ENCODE assay signal across 8 cellular contexts in the genomic region with DNA sequence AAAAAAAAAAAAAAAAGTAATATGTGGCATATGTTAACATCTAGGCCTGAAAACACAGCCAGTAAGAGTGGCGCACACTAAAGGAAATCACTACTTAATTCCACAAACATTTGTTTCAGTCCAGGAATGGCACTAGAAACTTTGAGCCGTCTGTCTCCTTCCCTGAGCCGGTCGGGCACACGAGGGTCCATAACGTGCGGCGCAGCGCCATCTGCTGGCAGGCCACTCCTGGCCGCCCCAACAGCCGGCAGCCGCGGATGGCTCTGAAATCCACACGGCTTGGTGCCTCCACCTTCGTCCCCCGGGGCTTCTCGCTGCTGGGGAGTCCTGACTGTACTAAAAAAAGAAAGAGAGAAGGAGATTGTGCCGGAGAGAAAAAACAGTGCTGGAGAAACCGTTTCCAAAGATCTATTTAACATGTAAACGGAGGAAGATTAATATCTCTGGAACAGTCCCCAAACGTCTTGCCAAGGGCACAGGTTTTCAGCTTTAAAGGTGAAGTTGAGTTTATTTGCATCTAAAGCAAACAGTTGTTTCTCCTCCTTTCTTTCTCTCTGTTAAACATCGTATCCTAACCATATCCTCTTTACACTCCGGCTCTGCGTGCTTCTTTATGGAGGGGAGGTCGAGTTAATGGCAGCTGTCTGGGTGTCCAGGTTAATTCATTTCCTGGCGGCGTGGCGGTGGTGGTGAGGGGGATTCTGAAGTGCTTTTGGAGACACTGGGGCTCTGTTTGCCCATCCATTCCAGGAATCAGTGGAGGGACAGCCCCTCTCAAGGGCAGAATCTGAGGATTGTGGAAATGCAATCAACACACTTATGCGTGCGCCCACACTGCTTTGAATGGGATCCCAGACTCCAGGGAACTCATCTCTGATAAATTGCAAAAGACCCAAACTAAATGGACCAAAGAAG.
DNase-seq lines count a peak whose midpoint lies in the region; ATAC-seq and TF ChIP-seq lines count a peak whose summit lies in the region.

No MANE protein-coding gene starts in this region.

- H3K4me1 ChIP-seq in adrenal gland (replicated peaks in 1 of 2) (no peaks in the 10 kb centered on the region), right atrium auricular region (peaks cover 0 to 4% of the 10 kb centered on the region in 2 donors), sigmoid colon (peaks cover 0 to 13% (median 7%) of the 10 kb centered on the region in 4 donors)

- H3K27ac ChIP-seq in adrenal gland: no peak overlapping the region
- H3K27ac ChIP-seq in right atrium auricular region: no peak overlapping the region
- H3K27ac ChIP-seq in sigmoid colon: no peak overlapping the region

- TF ChIP-seq EP300 in sigmoid colon (IDR thresholded peaks at IDR 0.05): no peak

- H3K9me3 ChIP-seq in adrenal gland (replicated peaks in 1 of 3): no peaks in the 10 kb centered on the region
- H3K9me3 ChIP-seq in right atrium auricular region: no peaks in the 10 kb centered on the region
- H3K9me3 ChIP-seq in sigmoid colon: no peaks in the 10 kb centered on the region

- 19 to 22% (median 20%) methylated on average over 26 to 30 of the region's 30 CpGs for whole genome bisulfite sequencing in adrenal gland, 4 donors
- WGBS in sigmoid colon, 2 donors: 18 to 21% methylated on average over 30 of the region's 30 CpGs

- H3K4me3 ChIP-seq in adrenal gland (no peak overlapping the region), right atrium auricular region (no peak overlapping the region), sigmoid colon (no peak overlapping the region)

- DNase-seq in GM03348 (ENCODE audit: low spot score) (peak; percentile 91), HuH-7.5 (ENCODE audit: low spot score) (peak; percentile 28), OCI-M2 (lab: John Stamatoyannopoulos, UW; ENCODE audit: unreplicated experiment) (peak; percentile 1), adrenal gland (peak; percentile 65 to 80 (median 78)), right atrium auricular region (ENCODE audit: low spot score) (peak; percentile 62), sigmoid colon (peak; percentile 79)
- DNase-seq in effector CD8-positive, alpha-beta T cell (lab: John Stamatoyannopoulos, UW): no peak

- TF ChIP-seq CTCF in adrenal gland (IDR thresholded peaks at IDR 0.05) (peak; percentile 57 to 91 (median 81)), right atrium auricular region (IDR thresholded peaks at IDR 0.05) (peak; percentile 73 to 87), sigmoid colon (IDR thresholded peaks at IDR 0.05) (peak in 3 of 4 experiments; percentile 37 to 78 (median 65))

- intact Hi-C loops in adrenal gland (cut with DNase I) (no loop called here), sigmoid colon (cut with DNase I) (no loop called here)

- TF ChIP-seq POLR2A in adrenal gland (IDR thresholded peaks at IDR 0.05) (no peak), sigmoid colon (IDR thresholded peaks at IDR 0.05) (no peak)

- ATAC-seq in GM21576 (IDR thresholded peaks at IDR 0.05; ENCODE audit: unreplicated experiment): peak; percentile 94

- H3K27me3 ChIP-seq in adrenal gland (peaks cover 11% of the 10 kb centered on the region), right atrium auricular region (no peaks in the 10 kb centered on the region), sigmoid colon (peaks cover 0 to 11% (median 0%) of the 10 kb centered on the region in 3 donors)

- no peaks in the 10 kb centered on the region for H3K36me3 ChIP-seq in adrenal gland (replicated peaks in 1 of 2)
- H3K36me3 ChIP-seq in right atrium auricular region: no peaks in the 10 kb centered on the region
- no peaks in the 10 kb centered on the region for H3K36me3 ChIP-seq in sigmoid colon
